In genomic region chr21:41755258-41755933, GRCh38 we compare ENCODE assay signal across 23 cellular contexts. TPM values are rescaled to one million over a fixed set of nuclear protein-coding genes. Genes with fewer than 3 reads are reported as not detected.
"Had no signal": no experiment of that assay in that cellular context is flagged by ENCODE, and none has a peak within 500 bp of the region (broad histone marks: within the 10 kb centered on the region; RNA-seq: fewer than 3 reads in every experiment).

No MANE protein-coding gene starts in this region.

- H3K36me3 ChIP-seq: heart right ventricle, left ventricle myocardium inferior, ovary had no signal

- H3K9me3 ChIP-seq: body of pancreas, heart right ventricle, left ventricle myocardium inferior, ovary, testis, upper lobe of left lung had no signal

- FAIRE-seq: colon, frontal cortex had no signal

- H3K4me3 ChIP-seq: body of pancreas, dorsolateral prefrontal cortex, heart right ventricle, left ventricle myocardium inferior, ovary, smooth muscle cell, testis, upper lobe of left lung had no signal

- H3K27me3 ChIP-seq: body of pancreas, ovary, testis, upper lobe of left lung had no signal

- ATAC-seq: activated CD8-positive, alpha-beta memory T cell treated with anti-CD3 and anti-CD28 coated beads, Interleukin-2, amount 10 ng/mL, durations not matched to agents 7 days and 5 days; body of pancreas; sciatic nerve; stimulated activated memory B cell treated with anti-CD40 and anti-IgM and Interleukin-4, amounts not matched to agents 10 μg/mL and 1 μg/mL and 100 μg/mL, for 72 hours had no signal

- DNase-seq: activated CD4-positive, alpha-beta memory T cell treated with anti-CD3 and anti-CD28 coated beads, Interleukin-2, amount 10 ng/mL, durations not matched to agents 7 days and 5 days; activated CD4-positive, alpha-beta T cell treated with anti-CD3 and anti-CD28 coated beads for 48 hours; activated CD4-positive, CD25-positive, alpha-beta regulatory T cell; activated CD8-positive, alpha-beta memory T cell treated with anti-CD3 and anti-CD28 coated beads, Interleukin-2, amount 10 ng/mL, durations not matched to agents 7 days and 5 days; activated naive CD8-positive, alpha-beta T cell treated with anti-CD3 and anti-CD28 coated beads for 36 hours; amniotic stem cell; erythroblast; heart right ventricle; kidney glomerular epithelial cell; left ventricle myocardium inferior; naive B cell; ovary; stimulated activated CD4-positive, alpha-beta T cell treated with anti-CD3 and anti-CD28 coated beads, Interleukin-4, amount 100 ng/mL, for 24 hours; testis had no signal

- H3K4me2 ChIP-seq: smooth muscle cell had no signal

- H3K27ac ChIP-seq: body of pancreas, dorsolateral prefrontal cortex, heart right ventricle, left ventricle myocardium inferior, ovary, testis, upper lobe of left lung had no signal

- H3K4me1 ChIP-seq: left ventricle myocardium inferior, testis had no signal

RNA-seq across cellular contexts. Expression of gene RIPK4, which starts 11.5 kb away (rescaled TPM):
- total RNA-seq: activated CD4-positive, alpha-beta memory T cell treated with anti-CD3 and anti-CD28 coated beads, Interleukin-2, amount 10 ng/mL, durations not matched to agents 7 days and 5 days; activated CD8-positive, alpha-beta memory T cell treated with anti-CD3 and anti-CD28 coated beads, Interleukin-2, amount 10 ng/mL, durations not matched to agents 7 days and 5 days; frontal cortex; neural crest cell had no signal
